1 cellular context compared by ENCODE assay signal in genomic region chr19:34184880-34185491, GRCh38.
A peak's percentile ranks its signal among the peaks of the same experiment; 100 is the strongest.
TF ChIP-seq lines count a peak whose summit lies in the region.

No MANE protein-coding gene starts in this region.

TF ChIP-seq in HEK293, 187 proteins besides CTCF, POLR2A, EP300 and RAD21 (continued from another document and continues in another):
- TF ChIP-seq ZNF544 (tag by site-specific recombination; IDR thresholded peaks at IDR 0.05): no peak
- TF ChIP-seq ZNF341 (tag by site-specific recombination; IDR thresholded peaks at IDR 0.05; ENCODE audit: low read depth): no peak
- peak; percentile 82 for TF ChIP-seq ZFP69B (tag by site-specific recombination; IDR thresholded peaks at IDR 0.05)
- peak; percentile 75 for TF ChIP-seq ZNF184 (tag by site-specific recombination; IDR thresholded peaks at IDR 0.05)
- peak; percentile 97 for TF ChIP-seq ZNF843 (tag by site-specific recombination; IDR thresholded peaks at IDR 0.05)
- peak; percentile 45; the same call in 1 of the 2 replicates for TF ChIP-seq MZF1 (tag by site-specific recombination; IDR thresholded peaks at IDR 0.05; ENCODE audit: borderline replicate concordance)
- TF ChIP-seq INSM2 (tag by site-specific recombination; IDR thresholded peaks at IDR 0.05): peak; percentile 77; the same call in 1 of the 2 replicates
- TF ChIP-seq KLF17 (tag by site-specific recombination; IDR thresholded peaks at IDR 0.05): no peak
- peak; percentile 86; the same call in 1 of the 2 replicates for TF ChIP-seq GLI2 (tag by site-specific recombination; IDR thresholded peaks at IDR 0.05; ENCODE audit: borderline replicate concordance, low read depth)
- no peak for TF ChIP-seq ZNF19 (tag by site-specific recombination; IDR thresholded peaks at IDR 0.05; ENCODE audit: low read depth)
- peak; percentile 94 for TF ChIP-seq BCL11B (tag by site-specific recombination; IDR thresholded peaks at IDR 0.05; ENCODE audit: low read depth)
- TF ChIP-seq ZNF423 (tag by site-specific recombination; IDR thresholded peaks at IDR 0.05): no peak
- no peak for TF ChIP-seq ZNF311 (tag by site-specific recombination; IDR thresholded peaks at IDR 0.05; ENCODE audit: borderline replicate concordance)
- peak; percentile 91 for TF ChIP-seq OSR2 (tag by site-specific recombination; IDR thresholded peaks at IDR 0.05)
- TF ChIP-seq ZNF664 (tag by site-specific recombination; IDR thresholded peaks at IDR 0.05): peak; percentile 3; the same call in 1 of the 2 replicates
- no peak for TF ChIP-seq SP2 (tag by site-specific recombination; IDR thresholded peaks at IDR 0.05)
- TF ChIP-seq ZNF398 (tag by site-specific recombination; IDR thresholded peaks at IDR 0.05): peak; percentile 77
- TF ChIP-seq ZEB2 (tag by site-specific recombination; IDR thresholded peaks at IDR 0.05): peak; percentile 98
- TF ChIP-seq ZBTB6 (tag by site-specific recombination; IDR thresholded peaks at IDR 0.05): peak; percentile 38; the same call in 1 of the 2 replicates
- no peak for TF ChIP-seq ZNF266 (tag by site-specific recombination; IDR thresholded peaks at IDR 0.05; ENCODE audit: low read depth)
- TF ChIP-seq ELK4 (IDR thresholded peaks at IDR 0.05; ENCODE audit: borderline replicate concordance, low read depth, low read length): no peak
- TF ChIP-seq ZNF76 (tag by site-specific recombination; IDR thresholded peaks at IDR 0.05; ENCODE audit: borderline replicate concordance, low read depth): no peak; the same call in 1 of the 2 replicates
- no peak for TF ChIP-seq ZNF776 (tag by site-specific recombination; IDR thresholded peaks at IDR 0.05; ENCODE audit: borderline replicate concordance)
- no peak for TF ChIP-seq ZNF274 (IDR thresholded peaks at IDR 0.05; ENCODE audit: low read length)
- no peak for TF ChIP-seq ZNF274 (tag by site-specific recombination; IDR thresholded peaks at IDR 0.05; ENCODE audit: borderline replicate concordance)
- TF ChIP-seq ZNF148 (tag by site-specific recombination; IDR thresholded peaks at IDR 0.05; ENCODE audit: borderline replicate concordance): no peak
- TF ChIP-seq ZBTB11 (tag by site-specific recombination; conservative IDR thresholded peaks at IDR 0.05; ENCODE audit: low read depth): no peak
- no peak for TF ChIP-seq ZNF112 (tag by site-specific recombination; IDR thresholded peaks at IDR 0.05)
- no peak for TF ChIP-seq ZNF48 (tag by site-specific recombination; IDR thresholded peaks at IDR 0.05)
- peak; percentile 91 for TF ChIP-seq ZBTB17 (tag by site-specific recombination; IDR thresholded peaks at IDR 0.05)
- no peak for TF ChIP-seq ZNF488 (tag by site-specific recombination; IDR thresholded peaks at IDR 0.05)
- no peak; the same call in 1 of the 2 replicates for TF ChIP-seq YY1 (tag by site-specific recombination; IDR thresholded peaks at IDR 0.05)
- TF ChIP-seq GFI1B (tag by site-specific recombination; IDR thresholded peaks at IDR 0.05): peak; percentile 70; the same call in 1 of the 2 replicates
- TF ChIP-seq ZNF324 (tag by site-specific recombination; IDR thresholded peaks at IDR 0.05): peak; percentile 93; the same call in 1 of the 2 replicates
- peak; percentile 99 for TF ChIP-seq FEZF1 (tag by site-specific recombination; IDR thresholded peaks at IDR 0.05)
- TF ChIP-seq ZIC2 (tag by site-specific recombination; IDR thresholded peaks at IDR 0.05): no peak
- TF ChIP-seq ZNF548 (tag by site-specific recombination; IDR thresholded peaks at IDR 0.05): no peak
- TF ChIP-seq ZNF350 (tag by site-specific recombination; IDR thresholded peaks at IDR 0.05): no peak
- no peak for TF ChIP-seq PRDM2 (tag by site-specific recombination; IDR thresholded peaks at IDR 0.05; ENCODE audit: borderline replicate concordance)
- TF ChIP-seq ZNF510 (tag by site-specific recombination; IDR thresholded peaks at IDR 0.05; ENCODE audit: insufficient replicate concordance): no peak
- peak; percentile 86; the same call in 1 of the 2 replicates for TF ChIP-seq ZFP37 (tag by site-specific recombination; IDR thresholded peaks at IDR 0.05)
